In genomic region chr22:48849963-48850657, GRCh38 we compare ENCODE assay signal across 17 cellular contexts.
DNase-seq lines count a peak whose midpoint lies in the region; ATAC-seq and TF ChIP-seq lines count a peak whose summit lies in the region.
"Had no signal": no experiment of that assay in that cellular context is flagged by ENCODE, and none has a peak within 500 bp of the region (broad histone marks: within the 10 kb centered on the region; RNA-seq: fewer than 3 reads in every experiment).

No MANE protein-coding gene starts in this region.

- H3K27me3 Mint-ChIP-seq in H9 (ENCODE audit: low read depth) (peaks cover 14% of the 10 kb centered on the region), T-helper 17 cell (peaks cover 8% of the 10 kb centered on the region)

- no peaks in the 10 kb centered on the region for H4K20me1 ChIP-seq in H9 (ENCODE audit: control insufficient read depth, insufficient read depth, insufficient read length)

- no peak overlapping the region for H2BK20ac ChIP-seq in H9 (ENCODE audit: low read depth, low read length, poor library complexity, severe bottlenecking)

- DNase-seq in NCI-H1105 treated with DMSO at 0.1 percent for 48 hours (lab: John Stamatoyannopoulos, UW) (peak; percentile 31), NCI-H1105 (lab: John Stamatoyannopoulos, UW) (no peak), H9 (no peak), T-helper 17 cell (no peak), posterior vena cava (ENCODE audit: low spot score) (peak; percentile 77), HEK293T (ENCODE audit: extremely low spot score) (no peak)
- no peak for DNase-seq in effector CD8-positive, alpha-beta T cell (lab: John Stamatoyannopoulos, UW)
- DNase-seq: 8988T, HCEC 1CT, NCI-H1694, NCI-H526 treated with DMSO at 0.1 percent for 48 hours had no signal

- no peaks in the 10 kb centered on the region for H3K79me1 ChIP-seq in H9 (ENCODE audit: insufficient read depth, low read depth, low read length, poor library complexity, severe bottlenecking)

- H2AFZ ChIP-seq in H9 (ENCODE audit: low read length) = no peak overlapping the region

- H3K27ac Mint-ChIP-seq in H9 (no peak overlapping the region), T-helper 17 cell (no peak overlapping the region)

- H3K4me1 Mint-ChIP-seq in H9 = peaks cover 0 to 4% of the 10 kb centered on the region in 2 experiments; a peak in 1 of 4 replicates
- H3K4me1 Mint-ChIP-seq in T-helper 17 cell = no peaks in the 10 kb centered on the region

- ATAC-seq in T-helper 17 cell (no peak), GM18511 (IDR thresholded peaks at IDR 0.05; ENCODE audit: unreplicated experiment) (no peak)
- ATAC-seq: Panc1, Right ventricle myocardium inferior had no signal

- no peaks in the 10 kb centered on the region for H3K4me1 ChIP-seq in H9 (ENCODE audit: insufficient read depth, low read length)
- H3K4me1 ChIP-seq: Caco-2 had no signal

- no peak overlapping the region for H2BK15ac ChIP-seq in H9 (ENCODE audit: low read depth, low read length)

- no peaks in the 10 kb centered on the region for H3K9me3 ChIP-seq in H9 (ENCODE audit: control insufficient read depth, low read depth, low read length)
- H3K9me3 ChIP-seq in T-helper 17 cell (ENCODE audit: control insufficient read depth, low read length, poor library complexity, severe bottlenecking) = no peaks in the 10 kb centered on the region
- H3K9me3 ChIP-seq: BLaER1 treated with 17β-estradiol and CSF1 and Interleukin-3, amounts not matched to agents 10 nM and 100 nM; Caco-2 had no signal

- no peaks in the 10 kb centered on the region for H3K27me3 ChIP-seq in H9 (ENCODE audit: insufficient read depth, low read length)

- H3K4me2 ChIP-seq in H9 (ENCODE audit: insufficient read depth, insufficient read length, low read length) = no peak overlapping the region
- H3K4me2 ChIP-seq: BLaER1 treated with 17β-estradiol and CSF1 and Interleukin-3, amounts not matched to agents 10 nM and 100 nM had no signal

- POLR2A ChIA-PET in HEK293T (lab: Yijun Ruan, JAX) = no interaction called here

- intact Hi-C loops in posterior vena cava (cut with DNase I) = no loop called here

- WGBS in H9 (ENCODE audit: extremely low coverage, insufficient read length, low lambda C conversion rate) = no CpG with 5 or more reads among the region's 13 CpGs

- H3K79me2 ChIP-seq in H9 (ENCODE audit: insufficient read depth, low read length) = no peaks in the 10 kb centered on the region

- H3T11ph ChIP-seq in H9 (ENCODE audit: low read length) = no peak overlapping the region

- no peak overlapping the region for H3K18ac ChIP-seq in H9 (ENCODE audit: insufficient read length, low read depth, low read length)

- no peak overlapping the region for H2BK5ac ChIP-seq in H9 (ENCODE audit: insufficient read length, low read length)

- H3K14ac ChIP-seq in H9 (ENCODE audit: insufficient read depth, low read length) = no peak overlapping the region

- H3K56ac ChIP-seq in H9 (ENCODE audit: insufficient read length, low read depth, low read length) = no peak overlapping the region

- H3K4me3 Mint-ChIP-seq in H9 (no peak overlapping the region), T-helper 17 cell (peak overlapping the region; percentile 1)

- H3K4ac ChIP-seq in H9 (ENCODE audit: low read depth, low read length) = no peak overlapping the region

- TF ChIP-seq CTCF in H9 (conservative IDR thresholded peaks at IDR 0.05) = no peak

- H3K9me3 Mint-ChIP-seq in H9 = peaks cover 4 to 5% of the 10 kb centered on the region in 2 experiments; a peak in 4 of 5 replicates

- H3K23ac ChIP-seq in H9 (ENCODE audit: insufficient read length, low read depth, low read length) = no peak overlapping the region

- peak overlapping the region; percentile 27 for H4K5ac ChIP-seq in H9 (ENCODE audit: insufficient read length, low read depth, low read length)

- H4K91ac ChIP-seq in H9 (ENCODE audit: insufficient read length, low read depth, low read length) = no peak overlapping the region

- H2AK5ac ChIP-seq in H9 (ENCODE audit: insufficient read length, low read length) = no peak overlapping the region

- H4K8ac ChIP-seq in H9 (replicated peaks; ENCODE audit: insufficient read length, low read depth, low read length) = no peak overlapping the region

- H3K23me2 ChIP-seq in H9 (ENCODE audit: insufficient read length, low read depth, low read length, poor library complexity, severe bottlenecking) = no peaks in the 10 kb centered on the region

- CTCF ChIA-PET in HEK293T (lab: Yijun Ruan, JAX) = no interaction called here

- no peak overlapping the region for H2BK12ac ChIP-seq in H9 (ENCODE audit: insufficient read length, low read depth, low read length)

- H2BK120ac ChIP-seq in H9 (ENCODE audit: low read depth, low read length, poor library complexity, severe bottlenecking) = no peak overlapping the region

- H3K9ac ChIP-seq in H9 (ENCODE audit: extremely low read depth, insufficient read length, low read length) = no peak overlapping the region
- H3K9ac ChIP-seq: BLaER1 treated with 17β-estradiol and CSF1 and Interleukin-3, amounts not matched to agents 10 nM and 100 nM had no signal

- H3K36me3 Mint-ChIP-seq in H9 (ENCODE audit: insufficient read depth in 1 of 3, low read depth in 3 of 3) (peaks cover 0 to 2% (median 0%) of the 10 kb centered on the region in 3 experiments; a peak in 3 of 7 replicates), T-helper 17 cell (ENCODE audit: low read depth) (peaks cover 6% of the 10 kb centered on the region)

- H3K27ac ChIP-seq in H9 (ENCODE audit: insufficient read length, low read depth, low read length) = no peak overlapping the region
- H3K27ac ChIP-seq: BLaER1 treated with 17β-estradiol and CSF1 and Interleukin-3, amounts not matched to agents 10 nM and 100 nM; SK-N-MC had no signal

TF ChIP-seq in HEK293T, 16 proteins besides CTCF, POLR2A, EP300 and RAD21:
- TF ChIP-seq CTBP1 (IDR thresholded peaks at IDR 0.05; ENCODE audit: borderline replicate concordance) (no peak), ARNT (IDR thresholded peaks at IDR 0.05) (no peak), LEF1 (IDR thresholded peaks at IDR 0.05; ENCODE audit: borderline replicate concordance) (no peak), SP1 (IDR thresholded peaks at IDR 0.05) (no peak), HDGF (IDR thresholded peaks at IDR 0.05; ENCODE audit: borderline replicate concordance) (no peak)

Comparison
In these comparisons a context has a peak if more than half of its experiments do, and no peak if none do; other contexts are left out.
1. DNase-seq: peak in NCI-H1105 treated with DMSO at 0.1 percent for 48 hours (single experiment) and posterior vena cava (single experiment); none in NCI-H1105 (single experiment), H9 (single experiment), T-helper 17 cell (0 of 3), HEK293T (single experiment) and effector CD8-positive, alpha-beta T cell (single experiment).